ENCODE assay signal across 9 cellular contexts in the genomic region with DNA sequence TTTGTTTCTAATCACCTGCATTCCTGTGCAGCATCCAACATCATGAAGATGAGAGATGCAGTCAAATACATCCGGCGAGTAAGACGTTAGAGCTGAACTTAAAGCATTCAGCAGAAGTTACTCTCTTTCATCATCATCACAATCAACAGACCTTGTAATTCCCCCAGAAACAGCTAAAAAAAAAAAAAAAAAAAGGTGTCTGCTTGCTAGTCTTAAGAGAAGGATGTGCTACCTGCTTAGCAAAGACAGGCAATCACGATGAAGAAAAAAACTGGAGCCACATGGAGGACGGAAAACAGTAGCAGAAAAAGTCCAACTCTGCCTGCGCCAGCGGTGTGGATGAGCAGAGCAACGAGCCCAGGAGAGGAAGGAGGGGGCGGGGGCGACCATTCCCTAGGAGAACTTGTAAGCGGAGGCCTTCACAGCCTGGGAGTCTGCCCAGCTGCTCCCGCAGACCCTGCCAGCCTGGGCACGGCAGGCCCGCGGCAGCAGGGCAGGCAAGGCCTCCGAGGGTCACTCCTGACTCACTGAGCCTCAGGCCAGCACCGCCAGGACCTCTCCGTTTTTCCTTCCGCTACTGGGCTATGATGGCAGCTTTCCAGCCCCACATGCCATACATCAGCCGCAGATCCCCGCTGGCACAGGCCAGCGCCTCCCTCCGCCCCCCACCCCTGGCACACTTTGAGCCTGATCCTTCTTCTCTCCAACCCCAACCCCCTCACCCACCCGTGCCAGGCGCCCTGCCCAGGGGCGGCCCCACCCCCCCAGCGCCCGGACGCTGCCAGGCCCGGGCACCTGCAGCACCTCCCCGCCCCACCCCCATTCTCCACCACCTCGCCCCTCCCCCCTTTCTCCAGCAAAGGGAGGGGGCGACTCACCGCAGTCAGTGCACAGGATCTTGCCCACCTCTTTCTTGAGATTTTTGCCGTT. TPM values are rescaled to one million over a fixed set of nuclear protein-coding genes. Genes with fewer than 3 reads are reported as not detected.
DNase-seq lines count a peak whose midpoint lies in the region; ATAC-seq and TF ChIP-seq lines count a peak whose summit lies in the region.
"Had no signal": no experiment of that assay in that cellular context is flagged by ENCODE, and none has a peak within 500 bp of the region (broad histone marks: within the 10 kb centered on the region; RNA-seq: fewer than 3 reads in every experiment).

No MANE protein-coding gene starts in this region.

- CTCF ChIA-PET in Calu3 (lab: Charles Lee) = interaction anchor here (0.6 to 2.7 kb wide), 3 partner anchors 8 to 73 kb away, joined by 4 to 10 read pairs (median 4); no protein-coding TSS in a partner anchor

- BruUV-seq in Calu3 (replicated peaks; lab: Mats Ljungman, UMichigan) = no TSS peak

- peak overlapping the region; percentile 83 for H3K4me3 Mint-ChIP-seq in Calu3 (ENCODE audit: low read depth, unreplicated experiment)
- peak overlapping the region; percentile 35 for H3K4me3 Mint-ChIP-seq in activated T-cell treated with anti-CD3 and anti-CD28 coated beads, Interleukin-2, amount 50 U/mL, for 24 hours
- peak overlapping the region; percentile 71 to 81 (median 79) for H3K4me3 Mint-ChIP-seq in nephron

- H3K9me3 Mint-ChIP-seq in Calu3 (ENCODE audit: low read depth, unreplicated experiment) (no peaks in the 10 kb centered on the region), nephron (no peaks in the 10 kb centered on the region)
- H3K9me3 Mint-ChIP-seq in activated T-cell treated with anti-CD3 and anti-CD28 coated beads, Interleukin-2, amount 50 U/mL, for 24 hours = no peaks in the 10 kb centered on the region

- H3K36me3 Mint-ChIP-seq in Calu3 (ENCODE audit: insufficient read depth, unreplicated experiment) (peaks cover 22% of the 10 kb centered on the region), nephron (ENCODE audit: low read depth) (no peaks in the 10 kb centered on the region)
- no peaks in the 10 kb centered on the region for H3K36me3 Mint-ChIP-seq in activated T-cell treated with anti-CD3 and anti-CD28 coated beads, Interleukin-2, amount 50 U/mL, for 24 hours (ENCODE audit: low read depth)

- peaks cover 85% of the 10 kb centered on the region for H3K27me3 ChIP-seq in foreskin keratinocyte

- peak; percentile 74 for DNase-seq in Calu3
- DNase-seq in HT-29 (ENCODE audit: low spot score) = peak; percentile 10
- peak; percentile 32 for DNase-seq in activated T-cell treated with anti-CD3 and anti-CD28 coated beads, Interleukin-2, amount 50 U/mL, for 24 hours
- peak in 1 of 2 donors; percentile 34 for DNase-seq in foreskin keratinocyte
- DNase-seq in activated CD4-positive, alpha-beta T cell treated with anti-CD3 and anti-CD28 coated beads, Interleukin-2, amount 50 U/mL, for 4 hours = no peak

- no peak overlapping the region for H3K27ac ChIP-seq in foreskin keratinocyte

- TF ChIP-seq CTCF in Calu3 (IDR thresholded peaks at IDR 0.05; ENCODE audit: unreplicated experiment) (no peak), foreskin keratinocyte (conservative IDR thresholded peaks at IDR 0.05) (no peak), nephron (IDR thresholded peaks at IDR 0.05; ENCODE audit: unreplicated experiment in 3 of 3) (no peak)

- peak overlapping the region; percentile 38 for H3K27ac Mint-ChIP-seq in Calu3 (ENCODE audit: unreplicated experiment)
- no peak overlapping the region for H3K27ac Mint-ChIP-seq in activated T-cell treated with anti-CD3 and anti-CD28 coated beads, Interleukin-2, amount 50 U/mL, for 24 hours
- H3K27ac Mint-ChIP-seq in nephron = no peak overlapping the region

- ATAC-seq in foreskin keratinocyte = peak; percentile 27
- no peak for ATAC-seq in HG02885 (IDR thresholded peaks at IDR 0.05; ENCODE audit: poor library complexity, unreplicated experiment)
- no peak for ATAC-seq in HG02678 (IDR thresholded peaks at IDR 0.05; ENCODE audit: unreplicated experiment)

- no peaks in the 10 kb centered on the region for H3K4me1 ChIP-seq in foreskin keratinocyte

- H3K27me3 Mint-ChIP-seq in Calu3 (ENCODE audit: unreplicated experiment) (peaks cover 28% of the 10 kb centered on the region), nephron (ENCODE audit: low read depth) (peaks cover 93% of the 10 kb centered on the region)
- peaks cover 73% of the 10 kb centered on the region for H3K27me3 Mint-ChIP-seq in activated T-cell treated with anti-CD3 and anti-CD28 coated beads, Interleukin-2, amount 50 U/mL, for 24 hours

- peaks cover 30% of the 10 kb centered on the region for H3K4me1 Mint-ChIP-seq in Calu3 (ENCODE audit: low read depth, unreplicated experiment)
- peaks cover 24% of the 10 kb centered on the region for H3K4me1 Mint-ChIP-seq in activated T-cell treated with anti-CD3 and anti-CD28 coated beads, Interleukin-2, amount 50 U/mL, for 24 hours (ENCODE audit: low read depth)
- peaks cover 16% of the 10 kb centered on the region for H3K4me1 Mint-ChIP-seq in nephron

- intact Hi-C loops in Calu3 (cut with micrococcal nuclease; ENCODE audit: unreplicated experiment) = loop anchor here (5.0 kb wide), 1 partner anchor 69 kb away; no protein-coding TSS in a partner anchor

RNA-seq across cellular contexts. Expression of a gene that starts 1.3 kb away (rescaled TPM):
- total RNA-seq in Calu3 (2022) (1.4 and 3.1 TPM in 2 replicates), foreskin keratinocyte (0.42 and 0.58 TPM in 2 replicates)
- total RNA-seq in HT-29 (2014; rRNA removed; shearing (Covaris generic)) = not detected in 2 replicates
- 0.20 and 0.29 TPM in 2 replicates for polyA plus RNA-seq in foreskin keratinocyte
- total RNA-seq: T-helper 2 cell treated with Interferon-gamma antibody and Interleukin-4, amounts not matched to agents 100 ng/mL and 5 ng/mL, for 36 hours had no signal

Comparison
In these comparisons a context has a peak if more than half of its experiments do, and no peak if none do; other contexts are left out.
1. DNase-seq: peak in Calu3 (single experiment), HT-29 (single experiment) and activated T-cell treated with anti-CD3 and anti-CD28 coated beads, Interleukin-2, amount 50 U/mL, for 24 hours (single experiment); none in activated CD4-positive, alpha-beta T cell treated with anti-CD3 and anti-CD28 coated beads, Interleukin-2, amount 50 U/mL, for 4 hours (0 of 2).
2. Peak in every context shown above with its lines, with median percentiles within 50 percentile points of each other: H3K4me3 Mint-ChIP-seq.